8 cellular contexts compared by ENCODE assay signal in the genomic region with DNA sequence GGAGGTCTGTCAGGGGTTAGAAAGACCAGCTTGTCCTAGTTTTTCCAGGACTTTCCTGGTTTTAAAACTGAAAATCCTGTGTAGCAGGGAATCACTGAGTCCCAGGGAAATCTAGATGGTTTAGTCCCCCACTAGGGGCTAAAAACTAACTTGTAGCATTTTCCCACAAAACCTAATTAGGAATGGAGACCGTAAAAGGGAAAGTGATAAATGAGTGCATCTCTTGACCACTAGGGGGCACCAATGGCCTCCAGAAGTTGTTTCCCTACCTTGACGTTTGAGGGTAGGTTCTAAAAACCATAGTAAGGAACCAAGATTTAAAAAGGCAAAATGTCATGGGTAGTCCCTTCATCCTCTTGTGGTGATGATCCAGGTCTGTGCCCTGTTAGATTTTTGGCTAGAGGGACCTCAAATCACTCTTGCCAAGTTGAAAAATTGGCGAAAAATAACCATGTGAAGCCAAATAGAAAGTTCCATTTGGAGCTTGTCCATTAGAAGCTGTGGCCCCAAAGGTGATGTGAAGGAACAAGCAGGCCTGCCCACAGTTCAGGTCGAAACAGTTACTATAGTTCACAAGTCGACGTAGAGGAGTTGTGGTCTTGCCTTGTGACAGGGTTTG. TPM values are rescaled to one million over a fixed set of nuclear protein-coding genes. Genes with fewer than 3 reads are reported as not detected.
DNase-seq lines count a peak whose midpoint lies in the region; ATAC-seq and TF ChIP-seq lines count a peak whose summit lies in the region.

No MANE protein-coding gene starts in this region.

- H3K27me3 ChIP-seq in DOHH2 (ENCODE audit: control insufficient read depth, low read length), result peaks cover 21% of the 10 kb centered on the region
- peaks cover 36% of the 10 kb centered on the region for H3K27me3 ChIP-seq in IMR-90 (ENCODE audit: control insufficient read depth, insufficient read depth, low read length)
- no peaks in the 10 kb centered on the region for H3K27me3 ChIP-seq in OCI-LY3 (ENCODE audit: low read depth, low read length)
- H3K27me3 ChIP-seq in hepatocyte, result no peaks in the 10 kb centered on the region

- no peak overlapping the region for H3K18ac ChIP-seq in IMR-90 (ENCODE audit: low read depth, low read length)

- no peak overlapping the region for H2AK9ac ChIP-seq in IMR-90 (replicated peaks; ENCODE audit: low read depth, low read length, poor library complexity)

- H3K27ac ChIP-seq in DOHH2 (ENCODE audit: low read depth, low read length) (no peak overlapping the region), IMR-90 (ENCODE audit: insufficient read depth, low read length) (no peak overlapping the region), OCI-LY3 (ENCODE audit: low read length) (peak overlapping the region; percentile 68), hepatocyte (peak overlapping the region; percentile 62)

- H4K5ac ChIP-seq in IMR-90 (ENCODE audit: low read depth, low read length), result no peak overlapping the region

- ATAC-seq in IMR-90 (ENCODE audit: low read depth) (peak; percentile 80), GM19351 (IDR thresholded peaks at IDR 0.05; ENCODE audit: unreplicated experiment) (no peak), GM18907 (IDR thresholded peaks at IDR 0.05; ENCODE audit: unreplicated experiment) (no peak)

- H4K20me1 ChIP-seq in DOHH2 (ENCODE audit: control insufficient read depth, insufficient read depth, low read depth, low read length) (no peaks in the 10 kb centered on the region), IMR-90 (ENCODE audit: insufficient read depth, low read length) (no peaks in the 10 kb centered on the region), OCI-LY3 (ENCODE audit: insufficient read depth, low read length) (no peaks in the 10 kb centered on the region), hepatocyte (ENCODE audit: insufficient read depth, poor library complexity, severe bottlenecking) (no peaks in the 10 kb centered on the region)

- H3K4me1 ChIP-seq in DOHH2 (ENCODE audit: control insufficient read depth, low read length) (peaks cover 5% of the 10 kb centered on the region; the same call in 1 of the 2 replicates), IMR-90 (ENCODE audit: control insufficient read depth, insufficient read depth, low read length) (no peaks in the 10 kb centered on the region), OCI-LY3 (ENCODE audit: low read length) (peaks cover 49% of the 10 kb centered on the region), hepatocyte (ENCODE audit: insufficient read depth) (peaks cover 14% of the 10 kb centered on the region)

- peak overlapping the region; percentile 28; the same call in 1 of the 2 replicates for H2BK20ac ChIP-seq in IMR-90 (ENCODE audit: low read depth, low read length)

- no peak overlapping the region for H3K14ac ChIP-seq in IMR-90 (replicated peaks; ENCODE audit: low read depth, low read length)

- no peak overlapping the region for H3K56ac ChIP-seq in IMR-90 (ENCODE audit: extremely low read depth, insufficient read depth, low read length)

- H3K9me2 ChIP-seq in DOHH2 (replicated peaks; ENCODE audit: control insufficient read depth, low read length), result no peaks in the 10 kb centered on the region
- no peaks in the 10 kb centered on the region for H3K9me2 ChIP-seq in hepatocyte (replicated peaks; ENCODE audit: insufficient read depth)

- H3K79me1 ChIP-seq in IMR-90 (ENCODE audit: low read depth in 1 of 2, low read length in 2 of 2), result peaks cover 0 to 4% of the 10 kb centered on the region in 2 experiments; a peak in 1 of 4 replicates

- H2BK5ac ChIP-seq in IMR-90 (ENCODE audit: low read depth, low read length, poor library complexity, severe bottlenecking), result no peak overlapping the region

- no CpG with 5 or more reads among the region's 6 CpGs for WGBS in IMR-90 (ENCODE audit: extremely low coverage in 2 of 2, insufficient read length in 1 of 2), 2 experiments
- 65% methylated on average over 6 of the region's 6 CpGs for WGBS in hepatocyte (ENCODE audit: low lambda C conversion rate, missing lambda C conversion rate)

- H2BK120ac ChIP-seq in IMR-90 (ENCODE audit: low read depth, low read length), result peak overlapping the region; percentile 22; the same call in 1 of the 2 replicates

- H3K36me3 ChIP-seq in DOHH2 (ENCODE audit: control insufficient read depth, low read length) (no peaks in the 10 kb centered on the region), IMR-90 (ENCODE audit: control insufficient read depth, insufficient read depth, low read length) (no peaks in the 10 kb centered on the region), OCI-LY3 (replicated peaks; ENCODE audit: low read depth, low read length) (no peaks in the 10 kb centered on the region), hepatocyte (replicated peaks; ENCODE audit: insufficient read depth, low read depth) (no peaks in the 10 kb centered on the region)

- peak; percentile 74 for DNase-seq in IMR-90
- DNase-seq in amniotic epithelial cell (ENCODE audit: low read depth), result peak; percentile 57
- DNase-seq in hepatocyte (ENCODE audit: low spot score), result peak; percentile 74
- peak; percentile 21 for DNase-seq in stimulated activated CD4-positive, alpha-beta T cell treated with anti-CD3 and anti-CD28 coated beads, Interleukin-12 subunit alpha, Interleukin-12 subunit beta, amount 100 ng/mL, for 4 hours

- no peak overlapping the region for H3K23ac ChIP-seq in IMR-90 (ENCODE audit: low read depth, low read length)

- H4K8ac ChIP-seq in IMR-90 (ENCODE audit: low read depth in 2 of 2, low read length in 2 of 2), result no peak overlapping the region

- TF ChIP-seq CTCF in DOHH2 (IDR thresholded peaks at IDR 0.05; ENCODE audit: low read depth, low read length, poor library complexity, severe bottlenecking) (peak; percentile 85), IMR-90 (conservative IDR thresholded peaks at IDR 0.05; ENCODE audit: low read depth, low read length) (peak; percentile 84), OCI-LY3 (IDR thresholded peaks at IDR 0.05; ENCODE audit: low read depth, low read length) (peak; percentile 76), hepatocyte (IDR thresholded peaks at IDR 0.05; ENCODE audit: poor library complexity) (peak; percentile 73)

- in situ Hi-C loops in IMR-90 (cut with MboI; ENCODE audit: low sequenced_read_pairs), result no loop called here

- no peaks in the 10 kb centered on the region for H3F3A ChIP-seq in DOHH2 (ENCODE audit: control insufficient read depth, insufficient read depth)

- POLR2A ChIA-PET in IMR-90 (lab: Charles Lee; ENCODE audit: unreplicated experiment), result no interaction called here

- peak overlapping the region; percentile 39; the same call in 1 of the 2 replicates for H3K4me2 ChIP-seq in DOHH2 (ENCODE audit: low read length)
- no peak overlapping the region for H3K4me2 ChIP-seq in IMR-90 (ENCODE audit: low read depth, low read length)
- peak overlapping the region; percentile 87 for H3K4me2 ChIP-seq in OCI-LY3 (ENCODE audit: low read length)
- peak overlapping the region; percentile 15 for H3K4me2 ChIP-seq in hepatocyte

- intact Hi-C loops in IMR-90 (cut with micrococcal nuclease), result loop anchor here (1.0 to 10.0 kb wide), 5 partner anchors 52 to 1248 kb away; a partner anchor contains a TSS

- peak; percentile 89 for TF ChIP-seq RAD21 in IMR-90 (IDR thresholded peaks at IDR 0.05; ENCODE audit: low read length)

- no peaks in the 10 kb centered on the region for H3K9me3 ChIP-seq in DOHH2 (ENCODE audit: control insufficient read depth, insufficient read depth, low read length)
- H3K9me3 ChIP-seq in IMR-90 (ENCODE audit: control insufficient read depth, insufficient read depth, low read length), result 0 out of 2 replicates have a peak, but pooled peaks cover 6% of the 10 kb centered on the region
- H3K9me3 ChIP-seq in OCI-LY3 (ENCODE audit: insufficient read depth, low read length), result no peaks in the 10 kb centered on the region
- no peaks in the 10 kb centered on the region for H3K9me3 ChIP-seq in hepatocyte (ENCODE audit: low read depth)

- peak overlapping the region; percentile 69 for H2AK5ac ChIP-seq in IMR-90 (ENCODE audit: low read depth, low read length)

- no peak overlapping the region for H4K91ac ChIP-seq in IMR-90 (ENCODE audit: insufficient read depth, low read depth, low read length)

- H3K9me1 ChIP-seq in IMR-90 (ENCODE audit: insufficient read depth, low read length), result peaks cover 7% of the 10 kb centered on the region

- H3K9ac ChIP-seq in IMR-90 (ENCODE audit: low read depth, low read length) (no peak overlapping the region), OCI-LY3 (ENCODE audit: low read length) (peak overlapping the region; percentile 57)

- no peak overlapping the region for H2AFZ ChIP-seq in IMR-90 (replicated peaks; ENCODE audit: low read length, poor library complexity)
- peak overlapping the region; percentile 58; the same call in 1 of the 2 replicates for H2AFZ ChIP-seq in OCI-LY3 (ENCODE audit: low read depth, low read length)
- H2AFZ ChIP-seq in hepatocyte, result no peak overlapping the region

- H3K4ac ChIP-seq in IMR-90 (ENCODE audit: low read depth, low read length), result no peak overlapping the region

- H2BK15ac ChIP-seq in IMR-90 (ENCODE audit: low read depth, low read length), result no peak overlapping the region

- H3K4me3 ChIP-seq in DOHH2 (ENCODE audit: low read length) (no peak overlapping the region), IMR-90 (ENCODE audit: insufficient read depth, low read depth, low read length) (no peak overlapping the region), OCI-LY3 (ENCODE audit: low read length) (peak overlapping the region; percentile 66), hepatocyte (no peak overlapping the region)

- CTCF ChIA-PET in IMR-90 (lab: Yijun Ruan, JAX), result interaction anchor here (0.6 to 1.5 kb wide), 7 partner anchors 27 to 1089 kb away, joined by 3 to 5 read pairs (median 3); no protein-coding TSS in a partner anchor

- dilution Hi-C loops in IMR-90 (cut with HindIII; ENCODE audit: low sequenced_read_pairs, unreplicated experiment), result no loop called here

- TF ChIP-seq POLR2A in IMR-90 (IDR thresholded peaks at IDR 0.05; ENCODE audit: low read depth, low read length), result no peak

- BruUV-seq in IMR-90 (replicated peaks; lab: Mats Ljungman, UMichigan), result no TSS peak

- H3K79me2 ChIP-seq in DOHH2 (ENCODE audit: control insufficient read depth, low read length), result no peaks in the 10 kb centered on the region
- no peaks in the 10 kb centered on the region for H3K79me2 ChIP-seq in OCI-LY3 (ENCODE audit: low read length)
- peaks cover 10% of the 10 kb centered on the region for H3K79me2 ChIP-seq in hepatocyte

TF ChIP-seq in IMR-90, 13 proteins besides CTCF, POLR2A, EP300 and RAD21 (continues in another document):
- TF ChIP-seq SMC3 (IDR thresholded peaks at IDR 0.05; ENCODE audit: low read depth, low read length), result peak; percentile 78

RNA-seq across cellular contexts. Expression of a gene that starts 24.5 kb away (rescaled TPM):
- total RNA-seq in IMR-90 (2012; rRNA removed), result not detected in 2 replicates
- polyA plus RNA-seq in IMR-90 (2012; rRNA removed), result not detected in 2 replicates
- polyA plus RNA-seq in IMR-90 (2012; cell fraction: cytosol; rRNA removed), result not detected in 2 replicates
- polyA plus RNA-seq in IMR-90 (2012; cell fraction: nucleus; rRNA removed; ENCODE audit: low replicate concordance), result not detected in 2 replicates
- total RNA-seq in hepatocyte, result 12.4 and 16.7 TPM in 2 replicates
- 7.2 and 9.9 TPM in 2 replicates for polyA plus RNA-seq in hepatocyte

Comparison
In these comparisons a context has a peak if more than half of its experiments do, and no peak if none do; other contexts are left out.
1. H3K27ac ChIP-seq: peak in OCI-LY3 (single experiment) and hepatocyte (single experiment); none in DOHH2 (single experiment) and IMR-90 (single experiment).
2. DNase-seq: peak in every context shown above with its lines; median percentile 74 in IMR-90; 74 in hepatocyte; 57 in amniotic epithelial cell; 21 in stimulated activated CD4-positive, alpha-beta T cell treated with anti-CD3 and anti-CD28 coated beads, Interleukin-12 subunit alpha, Interleukin-12 subunit beta, amount 100 ng/mL, for 4 hours.
3. RNA of a gene that starts 24.5 kb away (total RNA-seq): 12.4 to 16.7 TPM in hepatocyte; not detected in IMR-90; every median in the first group is over 10 times any median in the second.
4. Peak in every context shown above with its lines, with median percentiles within 50 percentile points of each other: CTCF ChIP-seq.